ENCODE assay signal across 7 cellular contexts in genomic region chr2:91759383-91759941, GRCh38.
DNase-seq lines count a peak whose midpoint lies in the region; ATAC-seq and TF ChIP-seq lines count a peak whose summit lies in the region.
"Not testable (repeated sequence)": the region's sequence is repeated elsewhere in the genome, so short reads cannot be mapped to it uniquely, and the experiment has no call there.

No MANE protein-coding gene starts in this region.

- H3K4me2 ChIP-seq in IMR-90 (ENCODE audit: low read depth, low read length): not testable (repeated sequence)

- dilution Hi-C loops in IMR-90 (cut with HindIII; ENCODE audit: low sequenced_read_pairs, unreplicated experiment): not testable (repeated sequence)

- CTCF ChIA-PET in BJ (lab: Yijun Ruan, JAX); IMR-90 (lab: Yijun Ruan, JAX); RWPE1 (lab: Yijun Ruan, JAX); MCF 10A (lab: Yijun Ruan, JAX): not testable (repeated sequence)

- H2AK5ac ChIP-seq in IMR-90 (ENCODE audit: low read depth, low read length): not testable (repeated sequence)

- not testable (repeated sequence) for H3K4ac ChIP-seq in IMR-90 (ENCODE audit: low read depth, low read length)

- BruUV-seq in IMR-90 (replicated peaks; lab: Mats Ljungman, UMichigan); MCF 10A (replicated peaks; lab: Mats Ljungman, UMichigan): not testable (repeated sequence)

- not testable (repeated sequence) for H3K18ac ChIP-seq in IMR-90 (ENCODE audit: low read depth, low read length)

- H3K9me3 Mint-ChIP-seq in MCF 10A (ENCODE audit: unreplicated experiment): not testable (repeated sequence)

- not testable (repeated sequence) for H3K9me3 ChIP-seq in IMR-90 (ENCODE audit: control insufficient read depth, insufficient read depth, low read length); mucosa of descending colon

- not testable (repeated sequence) for H3K36me3 ChIP-seq in BJ (ENCODE audit: control insufficient read depth, insufficient read depth, low read length); IMR-90 (ENCODE audit: control insufficient read depth, insufficient read depth, low read length); mucosa of descending colon (ENCODE audit: low read depth)

- in situ Hi-C loops in IMR-90 (cut with MboI; ENCODE audit: low sequenced_read_pairs): not testable (repeated sequence)

- not testable (repeated sequence) for TF ChIP-seq RAD21 in IMR-90 (IDR thresholded peaks at IDR 0.05; ENCODE audit: low read length)

- POLR2A ChIA-PET in BJ (lab: Charles Lee); IMR-90 (lab: Charles Lee; ENCODE audit: unreplicated experiment); RWPE1 (lab: Yijun Ruan, JAX; ENCODE audit: low non-redundant PET); MCF 10A (lab: Yijun Ruan, JAX): not testable (repeated sequence)

- not testable (repeated sequence) for H2BK120ac ChIP-seq in IMR-90 (ENCODE audit: low read depth, low read length)

- not testable (repeated sequence) for H3K4me3 ChIP-seq in BJ (ENCODE audit: low read depth, low read length); IMR-90 (ENCODE audit: insufficient read depth, low read depth, low read length); foreskin fibroblast (ENCODE audit: low read depth in 1 of 2, low read length in 2 of 2); mucosa of descending colon

- H3K4me1 ChIP-seq in IMR-90 (ENCODE audit: control insufficient read depth, insufficient read depth, low read length); mucosa of descending colon (ENCODE audit: low read depth): not testable (repeated sequence)

- not testable (repeated sequence) for H3K9me1 ChIP-seq in IMR-90 (ENCODE audit: insufficient read depth, low read length)

- H3K27me3 Mint-ChIP-seq in MCF 10A (ENCODE audit: insufficient read depth, unreplicated experiment): not testable (repeated sequence)

- not testable (repeated sequence) for H3K27ac Mint-ChIP-seq in MCF 10A (ENCODE audit: low read depth, unreplicated experiment)

- not testable (repeated sequence) for DNase-seq in BJ (ENCODE audit: low read depth); IMR-90; RWPE1 (ENCODE audit: low spot score); MCF 10A (ENCODE audit: unreplicated experiment); foreskin fibroblast; mucosa of descending colon

- H2AFZ ChIP-seq in IMR-90 (replicated peaks; ENCODE audit: low read length, poor library complexity): not testable (repeated sequence)

- TF ChIP-seq POLR2A in IMR-90 (IDR thresholded peaks at IDR 0.05; ENCODE audit: low read depth, low read length): not testable (repeated sequence)

- H3K56ac ChIP-seq in IMR-90 (ENCODE audit: extremely low read depth, insufficient read depth, low read length): not testable (repeated sequence)

- H2BK5ac ChIP-seq in IMR-90 (ENCODE audit: low read depth, low read length, poor library complexity, severe bottlenecking): not testable (repeated sequence)

- intact Hi-C loops in IMR-90 (cut with micrococcal nuclease); MCF 10A (cut with micrococcal nuclease); mucosa of descending colon (cut with DNase I, micrococcal nuclease): not testable (repeated sequence)

- no CpG with 5 or more reads among the region's 5 CpGs for WGBS in IMR-90 (ENCODE audit: extremely low coverage in 2 of 2, insufficient read length in 1 of 2), 2 experiments

- not testable (repeated sequence) for H3K27ac ChIP-seq in IMR-90 (ENCODE audit: insufficient read depth, low read length); RWPE1

- H4K8ac ChIP-seq in IMR-90 (ENCODE audit: low read depth in 2 of 2, low read length in 2 of 2): not testable (repeated sequence)

- H3K4me1 Mint-ChIP-seq in MCF 10A (ENCODE audit: insufficient read depth, unreplicated experiment): not testable (repeated sequence)

- H3K4me3 Mint-ChIP-seq in MCF 10A (ENCODE audit: unreplicated experiment): not testable (repeated sequence)

- H2AK9ac ChIP-seq in IMR-90 (replicated peaks; ENCODE audit: low read depth, low read length, poor library complexity): not testable (repeated sequence)

- H3K79me1 ChIP-seq in IMR-90 (ENCODE audit: low read depth in 1 of 2, low read length in 2 of 2): not testable (repeated sequence)

- not testable (repeated sequence) for H2BK20ac ChIP-seq in IMR-90 (ENCODE audit: low read depth, low read length)

- not testable (repeated sequence) for H4K5ac ChIP-seq in IMR-90 (ENCODE audit: low read depth, low read length)

- ATAC-seq in GM19372 (IDR thresholded peaks at IDR 0.05; ENCODE audit: low read depth, unreplicated experiment): peak; percentile 53
- ATAC-seq in IMR-90 (ENCODE audit: low read depth): peak; percentile 76
- ATAC-seq in mucosa of descending colon: peak; percentile 45

- not testable (repeated sequence) for H3K23ac ChIP-seq in IMR-90 (ENCODE audit: low read depth, low read length)

- not testable (repeated sequence) for H4K91ac ChIP-seq in IMR-90 (ENCODE audit: insufficient read depth, low read depth, low read length)

- not testable (repeated sequence) for H2BK15ac ChIP-seq in IMR-90 (ENCODE audit: low read depth, low read length)

- peak; percentile 32 for TF ChIP-seq CTCF in BJ (IDR thresholded peaks at IDR 0.05; ENCODE audit: insufficient read depth, low read depth, low read length)
- not testable (repeated sequence) for TF ChIP-seq CTCF in IMR-90 (conservative IDR thresholded peaks at IDR 0.05; ENCODE audit: low read depth, low read length); mucosa of descending colon (IDR thresholded peaks at IDR 0.05)
- TF ChIP-seq CTCF in RWPE1 (conservative IDR thresholded peaks at IDR 0.05; ENCODE audit: low read depth): peak; percentile 32
- peak; percentile 9 for TF ChIP-seq CTCF in MCF 10A (IDR thresholded peaks at IDR 0.05; ENCODE audit: unreplicated experiment)
- TF ChIP-seq CTCF in foreskin fibroblast (IDR thresholded peaks at IDR 0.05; ENCODE audit: low read depth, low read length): peak; percentile 8

- not testable (repeated sequence) for H3K14ac ChIP-seq in IMR-90 (replicated peaks; ENCODE audit: low read depth, low read length)

- H3K27me3 ChIP-seq in BJ (ENCODE audit: control insufficient read depth, insufficient read depth, low read length); IMR-90 (ENCODE audit: control insufficient read depth, insufficient read depth, low read length): not testable (repeated sequence)

- H3K36me3 Mint-ChIP-seq in MCF 10A (ENCODE audit: insufficient read depth, unreplicated experiment): not testable (repeated sequence)

- not testable (repeated sequence) for H4K20me1 ChIP-seq in IMR-90 (ENCODE audit: insufficient read depth, low read length)

- H3K9ac ChIP-seq in IMR-90 (ENCODE audit: low read depth, low read length): not testable (repeated sequence)
